1 cellular context compared by ENCODE assay signal in the genomic region with DNA sequence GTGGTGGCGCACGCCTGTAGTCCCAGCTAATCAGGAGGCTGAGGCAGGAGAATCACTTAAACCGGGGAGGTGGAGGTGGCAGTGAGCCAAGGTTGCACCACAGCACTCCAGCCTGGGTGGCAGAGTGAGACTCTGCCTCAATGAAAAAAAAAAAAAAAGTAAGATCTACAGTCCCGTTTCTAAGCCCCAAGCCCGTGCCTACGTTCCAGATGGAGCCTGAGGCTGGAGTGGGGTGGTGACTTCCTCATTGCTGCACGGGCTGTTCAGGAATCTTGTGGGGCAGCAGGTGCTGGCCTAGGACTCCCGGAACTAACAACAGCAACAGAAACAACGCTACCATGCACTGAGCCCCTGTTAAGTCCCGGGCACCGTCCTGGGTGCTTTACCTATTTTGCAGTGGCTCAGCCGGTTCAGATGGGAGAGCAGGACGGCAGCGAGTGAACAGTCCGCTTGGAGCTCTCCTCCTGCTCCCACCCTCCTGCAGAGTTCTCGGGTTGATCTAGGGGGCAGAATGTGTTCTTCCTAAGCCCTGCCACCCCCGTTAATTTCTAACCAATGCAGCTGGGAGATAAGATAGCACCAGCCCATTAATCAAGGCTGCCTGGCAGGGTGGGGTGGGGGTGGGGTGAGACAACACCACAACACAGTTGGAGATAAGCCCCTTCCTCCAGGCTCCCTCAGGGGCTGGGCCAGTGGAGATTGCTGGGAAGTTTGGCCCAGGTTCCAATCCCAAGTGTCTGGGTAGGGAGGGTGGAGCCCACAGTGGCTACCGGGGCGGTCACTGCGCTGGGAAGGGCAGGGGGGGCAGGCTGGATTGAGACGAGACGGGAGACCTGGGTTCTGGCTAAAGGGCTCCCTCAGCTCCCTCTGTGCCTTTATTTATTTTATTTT.
TF ChIP-seq lines count a peak whose summit lies in the region.

No MANE protein-coding gene starts in this region.

TF ChIP-seq in SK-N-SH, 30 proteins besides CTCF, POLR2A, EP300 and RAD21 (continued from another document):
- TF ChIP-seq, protein P1, sequence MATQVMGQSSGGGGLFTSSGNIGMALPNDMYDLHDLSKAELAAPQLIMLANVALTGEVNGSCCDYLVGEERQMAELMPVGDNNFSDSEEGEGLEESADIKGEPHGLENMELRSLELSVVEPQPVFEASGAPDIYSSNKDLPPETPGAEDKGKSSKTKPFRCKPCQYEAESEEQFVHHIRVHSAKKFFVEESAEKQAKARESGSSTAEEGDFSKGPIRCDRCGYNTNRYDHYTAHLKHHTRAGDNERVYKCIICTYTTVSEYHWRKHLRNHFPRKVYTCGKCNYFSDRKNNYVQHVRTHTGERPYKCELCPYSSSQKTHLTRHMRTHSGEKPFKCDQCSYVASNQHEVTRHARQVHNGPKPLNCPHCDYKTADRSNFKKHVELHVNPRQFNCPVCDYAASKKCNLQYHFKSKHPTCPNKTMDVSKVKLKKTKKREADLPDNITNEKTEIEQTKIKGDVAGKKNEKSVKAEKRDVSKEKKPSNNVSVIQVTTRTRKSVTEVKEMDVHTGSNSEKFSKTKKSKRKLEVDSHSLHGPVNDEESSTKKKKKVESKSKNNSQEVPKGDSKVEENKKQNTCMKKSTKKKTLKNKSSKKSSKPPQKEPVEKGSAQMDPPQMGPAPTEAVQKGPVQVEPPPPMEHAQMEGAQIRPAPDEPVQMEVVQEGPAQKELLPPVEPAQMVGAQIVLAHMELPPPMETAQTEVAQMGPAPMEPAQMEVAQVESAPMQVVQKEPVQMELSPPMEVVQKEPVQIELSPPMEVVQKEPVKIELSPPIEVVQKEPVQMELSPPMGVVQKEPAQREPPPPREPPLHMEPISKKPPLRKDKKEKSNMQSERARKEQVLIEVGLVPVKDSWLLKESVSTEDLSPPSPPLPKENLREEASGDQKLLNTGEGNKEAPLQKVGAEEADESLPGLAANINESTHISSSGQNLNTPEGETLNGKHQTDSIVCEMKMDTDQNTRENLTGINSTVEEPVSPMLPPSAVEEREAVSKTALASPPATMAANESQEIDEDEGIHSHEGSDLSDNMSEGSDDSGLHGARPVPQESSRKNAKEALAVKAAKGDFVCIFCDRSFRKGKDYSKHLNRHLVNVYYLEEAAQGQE (IDR thresholded peaks at IDR 0.05; ENCODE audit: low read depth, low read length) = no peak
- TF ChIP-seq GATA2 (CRISPR knock-in tag; IDR thresholded peaks at IDR 0.05) = peak; percentile 99
- TF ChIP-seq, protein P2, sequence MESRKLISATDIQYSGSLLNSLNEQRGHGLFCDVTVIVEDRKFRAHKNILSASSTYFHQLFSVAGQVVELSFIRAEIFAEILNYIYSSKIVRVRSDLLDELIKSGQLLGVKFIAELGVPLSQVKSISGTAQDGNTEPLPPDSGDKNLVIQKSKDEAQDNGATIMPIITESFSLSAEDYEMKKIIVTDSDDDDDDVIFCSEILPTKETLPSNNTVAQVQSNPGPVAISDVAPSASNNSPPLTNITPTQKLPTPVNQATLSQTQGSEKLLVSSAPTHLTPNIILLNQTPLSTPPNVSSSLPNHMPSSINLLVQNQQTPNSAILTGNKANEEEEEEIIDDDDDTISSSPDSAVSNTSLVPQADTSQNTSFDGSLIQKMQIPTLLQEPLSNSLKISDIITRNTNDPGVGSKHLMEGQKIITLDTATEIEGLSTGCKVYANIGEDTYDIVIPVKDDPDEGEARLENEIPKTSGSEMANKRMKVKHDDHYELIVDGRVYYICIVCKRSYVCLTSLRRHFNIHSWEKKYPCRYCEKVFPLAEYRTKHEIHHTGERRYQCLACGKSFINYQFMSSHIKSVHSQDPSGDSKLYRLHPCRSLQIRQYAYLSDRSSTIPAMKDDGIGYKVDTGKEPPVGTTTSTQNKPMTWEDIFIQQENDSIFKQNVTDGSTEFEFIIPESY (IDR thresholded peaks at IDR 0.05; ENCODE audit: borderline replicate concordance, low read depth) = no peak
- TF ChIP-seq FOXJ3 (CRISPR knock-in tag; IDR thresholded peaks at IDR 0.05) = peak; percentile 75; the same call in 1 of the 2 replicates
- TF ChIP-seq NFIC (IDR thresholded peaks at IDR 0.05; ENCODE audit: borderline replicate concordance) = no peak
- TF ChIP-seq YY1 (IDR thresholded peaks at IDR 0.05; ENCODE audit: low read depth) = no peak
- no peak for TF ChIP-seq EZH2phosphoT487 (IDR thresholded peaks at IDR 0.05; ENCODE audit: borderline replicate concordance, low read depth)
- no peak for TF ChIP-seq TAF1 (IDR thresholded peaks at IDR 0.05; ENCODE audit: borderline replicate concordance, low read depth, low read length)
- TF ChIP-seq FOXM1 (IDR thresholded peaks at IDR 0.05; ENCODE audit: low read depth) = no peak
- no peak for TF ChIP-seq GABPA (IDR thresholded peaks at IDR 0.05; ENCODE audit: low read depth)
- TF ChIP-seq MXI1 (IDR thresholded peaks at IDR 0.05; ENCODE audit: low read depth, low read length) = peak; percentile 36; the same call in 1 of the 2 replicates
- TF ChIP-seq, protein P3, sequence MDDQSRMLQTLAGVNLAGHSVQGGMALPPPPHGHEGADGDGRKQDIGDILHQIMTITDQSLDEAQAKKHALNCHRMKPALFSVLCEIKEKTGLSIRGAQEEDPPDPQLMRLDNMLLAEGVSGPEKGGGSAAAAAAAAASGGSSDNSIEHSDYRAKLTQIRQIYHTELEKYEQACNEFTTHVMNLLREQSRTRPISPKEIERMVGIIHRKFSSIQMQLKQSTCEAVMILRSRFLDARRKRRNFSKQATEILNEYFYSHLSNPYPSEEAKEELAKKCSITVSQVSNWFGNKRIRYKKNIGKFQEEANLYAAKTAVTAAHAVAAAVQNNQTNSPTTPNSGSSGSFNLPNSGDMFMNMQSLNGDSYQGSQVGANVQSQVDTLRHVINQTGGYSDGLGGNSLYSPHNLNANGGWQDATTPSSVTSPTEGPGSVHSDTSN (IDR thresholded peaks at IDR 0.05) = no peak
- TF ChIP-seq JUND (IDR thresholded peaks at IDR 0.05) = no peak
- peak; percentile 86 for TF ChIP-seq CHD2 (IDR thresholded peaks at IDR 0.05; ENCODE audit: low read length, partially characterized antibody)
- TF ChIP-seq, protein P4, sequence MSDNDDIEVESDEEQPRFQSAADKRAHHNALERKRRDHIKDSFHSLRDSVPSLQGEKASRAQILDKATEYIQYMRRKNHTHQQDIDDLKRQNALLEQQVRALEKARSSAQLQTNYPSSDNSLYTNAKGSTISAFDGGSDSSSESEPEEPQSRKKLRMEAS (IDR thresholded peaks at IDR 0.05; ENCODE audit: low read depth) = no peak
- no peak for TF ChIP-seq ELF1 (IDR thresholded peaks at IDR 0.05)
- TF ChIP-seq, protein P5, sequence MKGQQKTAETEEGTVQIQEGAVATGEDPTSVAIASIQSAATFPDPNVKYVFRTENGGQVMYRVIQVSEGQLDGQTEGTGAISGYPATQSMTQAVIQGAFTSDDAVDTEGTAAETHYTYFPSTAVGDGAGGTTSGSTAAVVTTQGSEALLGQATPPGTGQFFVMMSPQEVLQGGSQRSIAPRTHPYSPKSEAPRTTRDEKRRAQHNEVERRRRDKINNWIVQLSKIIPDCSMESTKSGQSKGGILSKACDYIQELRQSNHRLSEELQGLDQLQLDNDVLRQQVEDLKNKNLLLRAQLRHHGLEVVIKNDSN (IDR thresholded peaks at IDR 0.05; ENCODE audit: borderline replicate concordance, low read depth) = no peak
- TF ChIP-seq RFX5 (IDR thresholded peaks at IDR 0.05; ENCODE audit: low read length) = no peak; the same call in 1 of the 2 replicates
- no peak for TF ChIP-seq RXRA (IDR thresholded peaks at IDR 0.05; ENCODE audit: borderline replicate concordance, low read depth)
